12 cellular contexts compared by ENCODE assay signal in genomic region chr7:155377837-155378579, GRCh38.
DNase-seq lines count a peak whose midpoint lies in the region; ATAC-seq, FAIRE-seq and TF ChIP-seq lines count a peak whose summit lies in the region.
"Had no signal": no experiment of that assay in that cellular context is flagged by ENCODE, and none has a peak within 500 bp of the region (broad histone marks: within the 10 kb centered on the region; RNA-seq: fewer than 3 reads in every experiment).

No MANE protein-coding gene starts in this region.

- no peaks in the 10 kb centered on the region for H3K36me3 ChIP-seq in gastroesophageal sphincter
- H3K36me3 ChIP-seq in pancreas, result no peaks in the 10 kb centered on the region
- H3K36me3 ChIP-seq: SJCRH30 had no signal

- DNase-seq in CD14-positive monocyte (ENCODE audit: low spot score), result no peak
- DNase-seq in pancreas, result peak in 3 of 6 donors; percentile 9 to 75 (median 74)
- DNase-seq in NCI-H2107 (lab: John Stamatoyannopoulos, UW), result no peak
- DNase-seq in NCI-H187 treated with DMSO at 0.1 percent for 48 hours (lab: John Stamatoyannopoulos, UW), result no peak
- no peak for DNase-seq in activated gamma-delta T cell treated with Interleukin-2 at 50 U/mL for 16 hours
- DNase-seq: activated effector memory CD4-positive, alpha-beta T cell treated with Interleukin-2 at 50 U/mL for 16 hours; SJCRH30; stimulated activated naive CD4-positive, alpha-beta T cell treated with Interleukin-2 at 50 U/mL for 16 hours had no signal

- H3K27ac Mint-ChIP-seq in CD14-positive monocyte, result peak overlapping the region in 1 of 7 donors; percentile 16

- H3K4me3 ChIP-seq in gastroesophageal sphincter, result peak overlapping the region in 1 of 2 donors; percentile 35
- H3K4me3 ChIP-seq in pancreas, result peak overlapping the region in 1 of 4 donors; percentile 14
- H3K4me3 ChIP-seq: SJCRH30 had no signal

- peaks cover 0 to 39% (median 28%) of the 10 kb centered on the region in 7 donors for H3K9me3 Mint-ChIP-seq in CD14-positive monocyte

- H3K27ac ChIP-seq in gastroesophageal sphincter, result no peak overlapping the region
- H3K27ac ChIP-seq in pancreas, result no peak overlapping the region
- H3K27ac ChIP-seq: SJCRH30 had no signal

- 4 to 7% methylated on average over 3 to 8 of the region's 45 CpGs for WGBS in gastroesophageal sphincter (ENCODE audit: low coverage in 1 of 2), 2 donors
- 3% methylated on average over 44 to 45 of the region's 45 CpGs for WGBS in pancreas, 2 donors

- no peak for TF ChIP-seq EP300 in gastroesophageal sphincter (IDR thresholded peaks at IDR 0.05)

- peaks cover 13 to 29% of the 10 kb centered on the region in 2 donors for H3K36me3 Mint-ChIP-seq in CD14-positive monocyte

- H3K27me3 Mint-ChIP-seq in CD14-positive monocyte (ENCODE audit: low read depth in 3 of 3), result peaks cover 91 to 100% (median 97%) of the 10 kb centered on the region in 3 donors

- peak overlapping the region; percentile 65 to 99 for H3K4me3 Mint-ChIP-seq in CD14-positive monocyte

- H3K9me3 ChIP-seq in gastroesophageal sphincter (no peaks in the 10 kb centered on the region), pancreas (no peaks in the 10 kb centered on the region)
- H3K9me3 ChIP-seq: SJCRH30 had no signal

- H3K4me1 Mint-ChIP-seq in CD14-positive monocyte, result peaks cover 70% of the 10 kb centered on the region

- ATAC-seq in SK-N-SH treated with all-trans-retinoic acid at 6 μM for 48 hours (peak; percentile 4; the same call in 2 of the 3 replicates), gastroesophageal sphincter (peak; percentile 59), pancreas (peak in 3 of 4 donors; percentile 31 to 48 (median 45)), HG03175 (IDR thresholded peaks at IDR 0.05; ENCODE audit: unreplicated experiment) (no peak)

- TF ChIP-seq POLR2A in gastroesophageal sphincter (IDR thresholded peaks at IDR 0.05), result no peak

- TF ChIP-seq CTCF in CD14-positive monocyte (IDR thresholded peaks at IDR 0.05) (no peak), gastroesophageal sphincter (IDR thresholded peaks at IDR 0.05) (no peak), pancreas (IDR thresholded peaks at IDR 0.05) (no peak)

- intact Hi-C loops in CD14-positive monocyte (cut with micrococcal nuclease), result no loop called here
- intact Hi-C loops in pancreas (cut with DNase I), result no loop called here

- H3K4me1 ChIP-seq in gastroesophageal sphincter, result peaks cover 0 to 68% (median 44%) of the 10 kb centered on the region in 3 donors
- H3K4me1 ChIP-seq in pancreas, result peaks cover 14 to 46% (median 21%) of the 10 kb centered on the region in 3 donors
- H3K4me1 ChIP-seq: SJCRH30 had no signal

- H3K27me3 ChIP-seq in gastroesophageal sphincter (peaks cover 100% of the 10 kb centered on the region), pancreas (peaks cover 8 to 69% (median 25%) of the 10 kb centered on the region in 4 donors)

- FAIRE-seq in pancreas (lab: Jason Lieb, UNC), result no peak
- FAIRE-seq: GM19239 had no signal

TF ChIP-seq in SK-N-SH treated with all-trans-retinoic acid at 6 μM for 48 hours, 23 proteins besides CTCF, POLR2A, EP300 and RAD21:
- TF ChIP-seq ZFP30 (CRISPR knock-in tag; IDR thresholded peaks at IDR 0.05) (no peak), ZFP3 (CRISPR knock-in tag; IDR thresholded peaks at IDR 0.05) (no peak), ZC3H10 (CRISPR knock-in tag; IDR thresholded peaks at IDR 0.05) (no peak), ZNF565 (CRISPR knock-in tag; conservative IDR thresholded peaks at IDR 0.05; ENCODE audit: low read depth) (no peak), GLIS3 (CRISPR knock-in tag; IDR thresholded peaks at IDR 0.05) (no peak), ISL1 (CRISPR knock-in tag; IDR thresholded peaks at IDR 0.05) (no peak), SNAI2 (CRISPR knock-in tag; IDR thresholded peaks at IDR 0.05) (no peak), TCF4 (CRISPR knock-in tag; IDR thresholded peaks at IDR 0.05; ENCODE audit: borderline replicate concordance) (no peak), ARNTL (CRISPR knock-in tag; IDR thresholded peaks at IDR 0.05; ENCODE audit: borderline replicate concordance, low read depth) (no peak)
- TF ChIP-seq, protein P1, sequence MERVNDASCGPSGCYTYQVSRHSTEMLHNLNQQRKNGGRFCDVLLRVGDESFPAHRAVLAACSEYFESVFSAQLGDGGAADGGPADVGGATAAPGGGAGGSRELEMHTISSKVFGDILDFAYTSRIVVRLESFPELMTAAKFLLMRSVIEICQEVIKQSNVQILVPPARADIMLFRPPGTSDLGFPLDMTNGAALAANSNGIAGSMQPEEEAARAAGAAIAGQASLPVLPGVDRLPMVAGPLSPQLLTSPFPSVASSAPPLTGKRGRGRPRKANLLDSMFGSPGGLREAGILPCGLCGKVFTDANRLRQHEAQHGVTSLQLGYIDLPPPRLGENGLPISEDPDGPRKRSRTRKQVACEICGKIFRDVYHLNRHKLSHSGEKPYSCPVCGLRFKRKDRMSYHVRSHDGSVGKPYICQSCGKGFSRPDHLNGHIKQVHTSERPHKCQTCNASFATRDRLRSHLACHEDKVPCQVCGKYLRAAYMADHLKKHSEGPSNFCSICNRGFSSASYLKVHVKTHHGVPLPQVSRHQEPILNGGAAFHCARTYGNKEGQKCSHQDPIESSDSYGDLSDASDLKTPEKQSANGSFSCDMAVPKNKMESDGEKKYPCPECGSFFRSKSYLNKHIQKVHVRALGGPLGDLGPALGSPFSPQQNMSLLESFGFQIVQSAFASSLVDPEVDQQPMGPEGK (CRISPR knock-in tag; IDR thresholded peaks at IDR 0.05; ENCODE audit: borderline replicate concordance), result no peak
